In the genomic region with DNA sequence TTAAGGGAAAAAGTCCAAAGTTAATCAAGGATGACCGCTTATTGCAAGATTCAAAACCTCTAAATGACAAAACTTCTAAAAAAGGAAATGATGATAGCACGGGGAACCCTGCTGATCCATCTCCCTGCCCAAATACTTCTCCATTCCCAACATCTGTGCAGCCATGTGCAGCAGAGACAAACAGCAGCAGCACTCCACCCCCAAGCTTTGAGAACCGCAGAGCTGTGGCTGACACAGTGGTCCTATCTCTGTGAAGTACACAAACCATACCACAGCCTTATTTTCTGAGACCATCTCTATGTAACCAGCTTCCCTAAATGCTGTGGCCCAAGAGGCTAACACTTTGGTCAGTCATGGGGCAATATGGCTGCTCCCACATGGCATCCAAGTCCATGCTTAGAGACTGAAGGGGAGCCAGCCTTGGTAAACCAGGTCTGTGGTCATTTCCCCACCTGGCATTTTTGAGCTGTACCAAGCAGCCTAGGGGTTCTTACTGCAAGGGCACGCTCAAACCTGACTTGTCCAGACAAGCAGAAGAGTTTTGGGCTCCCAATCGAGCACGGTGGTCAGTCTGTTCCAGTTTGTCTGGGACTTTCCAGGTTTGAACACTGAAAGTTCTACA, we compare ENCODE assay signal across 9 cellular contexts. TPM values are rescaled to one million over a fixed set of nuclear protein-coding genes. Genes with fewer than 3 reads are reported as not detected.
DNase-seq lines count a peak whose midpoint lies in the region; ATAC-seq and TF ChIP-seq lines count a peak whose summit lies in the region.
"Had no signal": no experiment of that assay in that cellular context is flagged by ENCODE, and none has a peak within 500 bp of the region (broad histone marks: within the 10 kb centered on the region; RNA-seq: fewer than 3 reads in every experiment).

No MANE protein-coding gene starts in this region.

- peaks cover 2 to 21% (median 14%) of the 10 kb centered on the region in 4 donors for H3K4me1 ChIP-seq in liver (ENCODE audit: control insufficient read depth in 4 of 4, insufficient read depth in 4 of 4, low read length in 3 of 4)
- H3K4me1 ChIP-seq: parathyroid adenoma had no signal

- DNase-seq in GM13977 (ENCODE audit: low spot score) (peak; percentile 23), NCI-H69 (lab: John Stamatoyannopoulos, UW) (peak; percentile 37), 8988T (no peak), NCI-H1092 (lab: John Stamatoyannopoulos, UW) (no peak), mesenteric fat pad (ENCODE audit: low spot score) (no peak)
- no peak for DNase-seq in activated CD8-positive, alpha-beta memory T cell treated with anti-CD3 and anti-CD28 coated beads, Interleukin-2, amount 50 U/mL, for 4 hours

- no peak overlapping the region for H3K4me3 ChIP-seq in liver (ENCODE audit: low read depth in 1 of 3, low read length in 3 of 3)

- H3K36me3 ChIP-seq in liver (ENCODE audit: control insufficient read depth in 4 of 4, insufficient read depth in 3 of 4, low read depth in 1 of 4, low read length in 3 of 4): no peaks in the 10 kb centered on the region

- H3K27ac ChIP-seq in liver (ENCODE audit: low read depth in 1 of 2, low read length in 2 of 2): peak overlapping the region; percentile 68 to 73
- H3K27ac ChIP-seq: parathyroid adenoma had no signal

- no peak for TF ChIP-seq RAD21 in liver (IDR thresholded peaks at IDR 0.05)

- no peak overlapping the region for H3K9ac ChIP-seq in liver (ENCODE audit: low read depth in 1 of 2, low read length in 2 of 2)
- H3K9ac ChIP-seq: parathyroid adenoma had no signal

- in situ Hi-C loops in GM13977 (cut with MboI; ENCODE audit: low pct_unique_long_range_greater_than_20kb, low sequenced_read_pairs, unreplicated experiment): no loop called here

- 78% methylated on average over 6 of the region's 6 CpGs for WGBS in liver

- H3K9me3 ChIP-seq in liver (ENCODE audit: control insufficient read depth in 4 of 4, low read length in 3 of 4): no peaks in the 10 kb centered on the region

- no peak for TF ChIP-seq CTCF in GM13977 (IDR thresholded peaks at IDR 0.05; ENCODE audit: extremely low read depth, insufficient read depth, missing control alignments)
- no peak for TF ChIP-seq CTCF in liver (IDR thresholded peaks at IDR 0.05; ENCODE audit: low read depth, low read length, missing input control)

- H3K27me3 ChIP-seq in liver (ENCODE audit: control insufficient read depth in 4 of 4, insufficient read depth in 4 of 4, low read length in 3 of 4): no peaks in the 10 kb centered on the region

- ATAC-seq in GM21723 (IDR thresholded peaks at IDR 0.05; ENCODE audit: unreplicated experiment): peak; percentile 63

TF ChIP-seq in liver, 16 proteins besides CTCF, POLR2A, EP300 and RAD21:
- TF ChIP-seq, protein P1, sequence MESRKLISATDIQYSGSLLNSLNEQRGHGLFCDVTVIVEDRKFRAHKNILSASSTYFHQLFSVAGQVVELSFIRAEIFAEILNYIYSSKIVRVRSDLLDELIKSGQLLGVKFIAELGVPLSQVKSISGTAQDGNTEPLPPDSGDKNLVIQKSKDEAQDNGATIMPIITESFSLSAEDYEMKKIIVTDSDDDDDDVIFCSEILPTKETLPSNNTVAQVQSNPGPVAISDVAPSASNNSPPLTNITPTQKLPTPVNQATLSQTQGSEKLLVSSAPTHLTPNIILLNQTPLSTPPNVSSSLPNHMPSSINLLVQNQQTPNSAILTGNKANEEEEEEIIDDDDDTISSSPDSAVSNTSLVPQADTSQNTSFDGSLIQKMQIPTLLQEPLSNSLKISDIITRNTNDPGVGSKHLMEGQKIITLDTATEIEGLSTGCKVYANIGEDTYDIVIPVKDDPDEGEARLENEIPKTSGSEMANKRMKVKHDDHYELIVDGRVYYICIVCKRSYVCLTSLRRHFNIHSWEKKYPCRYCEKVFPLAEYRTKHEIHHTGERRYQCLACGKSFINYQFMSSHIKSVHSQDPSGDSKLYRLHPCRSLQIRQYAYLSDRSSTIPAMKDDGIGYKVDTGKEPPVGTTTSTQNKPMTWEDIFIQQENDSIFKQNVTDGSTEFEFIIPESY (IDR thresholded peaks at IDR 0.05): no peak
- TF ChIP-seq HNF4A (conservative IDR thresholded peaks at IDR 0.05) (no peak), RXRA (IDR thresholded peaks at IDR 0.05) (no peak)
- TF ChIP-seq, protein P2, sequence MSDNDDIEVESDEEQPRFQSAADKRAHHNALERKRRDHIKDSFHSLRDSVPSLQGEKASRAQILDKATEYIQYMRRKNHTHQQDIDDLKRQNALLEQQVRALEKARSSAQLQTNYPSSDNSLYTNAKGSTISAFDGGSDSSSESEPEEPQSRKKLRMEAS (IDR thresholded peaks at IDR 0.05): no peak
- TF ChIP-seq, protein P3, sequence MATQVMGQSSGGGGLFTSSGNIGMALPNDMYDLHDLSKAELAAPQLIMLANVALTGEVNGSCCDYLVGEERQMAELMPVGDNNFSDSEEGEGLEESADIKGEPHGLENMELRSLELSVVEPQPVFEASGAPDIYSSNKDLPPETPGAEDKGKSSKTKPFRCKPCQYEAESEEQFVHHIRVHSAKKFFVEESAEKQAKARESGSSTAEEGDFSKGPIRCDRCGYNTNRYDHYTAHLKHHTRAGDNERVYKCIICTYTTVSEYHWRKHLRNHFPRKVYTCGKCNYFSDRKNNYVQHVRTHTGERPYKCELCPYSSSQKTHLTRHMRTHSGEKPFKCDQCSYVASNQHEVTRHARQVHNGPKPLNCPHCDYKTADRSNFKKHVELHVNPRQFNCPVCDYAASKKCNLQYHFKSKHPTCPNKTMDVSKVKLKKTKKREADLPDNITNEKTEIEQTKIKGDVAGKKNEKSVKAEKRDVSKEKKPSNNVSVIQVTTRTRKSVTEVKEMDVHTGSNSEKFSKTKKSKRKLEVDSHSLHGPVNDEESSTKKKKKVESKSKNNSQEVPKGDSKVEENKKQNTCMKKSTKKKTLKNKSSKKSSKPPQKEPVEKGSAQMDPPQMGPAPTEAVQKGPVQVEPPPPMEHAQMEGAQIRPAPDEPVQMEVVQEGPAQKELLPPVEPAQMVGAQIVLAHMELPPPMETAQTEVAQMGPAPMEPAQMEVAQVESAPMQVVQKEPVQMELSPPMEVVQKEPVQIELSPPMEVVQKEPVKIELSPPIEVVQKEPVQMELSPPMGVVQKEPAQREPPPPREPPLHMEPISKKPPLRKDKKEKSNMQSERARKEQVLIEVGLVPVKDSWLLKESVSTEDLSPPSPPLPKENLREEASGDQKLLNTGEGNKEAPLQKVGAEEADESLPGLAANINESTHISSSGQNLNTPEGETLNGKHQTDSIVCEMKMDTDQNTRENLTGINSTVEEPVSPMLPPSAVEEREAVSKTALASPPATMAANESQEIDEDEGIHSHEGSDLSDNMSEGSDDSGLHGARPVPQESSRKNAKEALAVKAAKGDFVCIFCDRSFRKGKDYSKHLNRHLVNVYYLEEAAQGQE (IDR thresholded peaks at IDR 0.05): no peak

RNA-seq across cellular contexts. Expression of a gene that starts 17.0 kb away (rescaled TPM):
- total RNA-seq in liver (10 to 100 TPM; 22.5 to 31.0 TPM), mesenteric fat pad (94.0 TPM)
- polyA plus RNA-seq in liver: 10 to 100 TPM; 26.8 to 27.4 TPM

Comparison
In these comparisons a context has a peak if more than half of its experiments do, and no peak if none do; other contexts are left out.
1. DNase-seq: peak in GM13977 (single experiment) and NCI-H69 (single experiment); none in 8988T (single experiment), NCI-H1092 (single experiment), mesenteric fat pad (single experiment) and activated CD8-positive, alpha-beta memory T cell treated with anti-CD3 and anti-CD28 coated beads, Interleukin-2, amount 50 U/mL, for 4 hours (single experiment).